6 cellular contexts compared by ENCODE assay signal in genomic region chr10:23387516-23387915, GRCh38. TPM values are rescaled to one million over a fixed set of nuclear protein-coding genes. Genes with fewer than 3 reads are reported as not detected.
"Had no signal": no experiment of that assay in that cellular context is flagged by ENCODE, and none has a peak within 500 bp of the region (broad histone marks: within the 10 kb centered on the region; RNA-seq: fewer than 3 reads in every experiment).

No MANE protein-coding gene starts in this region.

RNA-seq across cellular contexts. Expression of gene C10orf67, which starts 42.9 kb away (rescaled TPM):
- total RNA-seq: subcutaneous adipose tissue, thoracic aorta, transverse colon, ureter, urinary bladder, vagina had no signal
- polyA plus RNA-seq: urinary bladder had no signal
